Comparison of ENCODE assay signal across 23 cellular contexts in genomic region chr15:31840849-31841476, GRCh38. TPM values are rescaled to one million over a fixed set of nuclear protein-coding genes. Genes with fewer than 3 reads are reported as not detected.
DNase-seq lines count a peak whose midpoint lies in the region; ATAC-seq and TF ChIP-seq lines count a peak whose summit lies in the region.
"Had no signal": no experiment of that assay in that cellular context is flagged by ENCODE, and none has a peak within 500 bp of the region (broad histone marks: within the 10 kb centered on the region; RNA-seq: fewer than 3 reads in every experiment).

No MANE protein-coding gene starts in this region.

- H3K27ac Mint-ChIP-seq in activated naive CD4-positive, alpha-beta T cell treated with anti-CD3 and anti-CD28 coated beads, Interleukin-2, amount 50 U/mL, for 72 hours: no peak overlapping the region
- H3K27ac Mint-ChIP-seq: activated CD8-positive, alpha-beta T cell treated with anti-CD3 and anti-CD28 coated beads, Interleukin-2, amount 10 ng/mL, durations not matched to agents 7 days and 5 days; CD14-positive monocyte; naive thymus-derived CD8-positive, alpha-beta T cell; stimulated activated effector memory CD8-positive, alpha-beta T cell treated with anti-CD3 and anti-CD28 coated beads, Interleukin-12 subunit alpha, Interleukin-12 subunit beta, amount 100 ng/mL, for 72 hours; T-helper 1 cell treated with Interleukin-12 subunit alpha and Interleukin-12 subunit beta and Interleukin-4 antibody, amounts not matched to agents 30 μg/mL and 1 μg/mL, for 36 hours had no signal

- H3K27me3 ChIP-seq in right atrium auricular region: no peaks in the 10 kb centered on the region

- TF ChIP-seq CTCF in right atrium auricular region (IDR thresholded peaks at IDR 0.05): no peak

- H3K9me3 Mint-ChIP-seq in activated naive CD4-positive, alpha-beta T cell treated with anti-CD3 and anti-CD28 coated beads, Interleukin-2, amount 50 U/mL, for 72 hours: no peaks in the 10 kb centered on the region
- H3K9me3 Mint-ChIP-seq: naive thymus-derived CD8-positive, alpha-beta T cell; stimulated activated effector memory CD8-positive, alpha-beta T cell treated with anti-CD3 and anti-CD28 coated beads, Interleukin-12 subunit alpha, Interleukin-12 subunit beta, amount 100 ng/mL, for 72 hours; T-helper 1 cell treated with Interleukin-12 subunit alpha and Interleukin-12 subunit beta and Interleukin-4 antibody, amounts not matched to agents 30 μg/mL and 1 μg/mL, for 36 hours had no signal

- peak overlapping the region in 1 of 2 donors; percentile 7 for H3K4me3 ChIP-seq in right atrium auricular region
- H3K4me3 ChIP-seq: GM23248, smooth muscle cell had no signal

- no peaks in the 10 kb centered on the region for H3K9me3 ChIP-seq in right atrium auricular region

- H3K36me3 Mint-ChIP-seq in activated naive CD4-positive, alpha-beta T cell treated with anti-CD3 and anti-CD28 coated beads, Interleukin-2, amount 50 U/mL, for 72 hours: no peaks in the 10 kb centered on the region
- H3K36me3 Mint-ChIP-seq: CD14-positive monocyte; naive thymus-derived CD8-positive, alpha-beta T cell; stimulated activated effector memory CD8-positive, alpha-beta T cell treated with anti-CD3 and anti-CD28 coated beads, Interleukin-12 subunit alpha, Interleukin-12 subunit beta, amount 100 ng/mL, for 72 hours had no signal

- no peaks in the 10 kb centered on the region for H3K36me3 ChIP-seq in right atrium auricular region

- H3K27ac ChIP-seq in angular gyrus (ENCODE audit: low read depth, low read length) (peak overlapping the region; percentile 94), right atrium auricular region (peak overlapping the region; percentile 69 to 87)
- H3K27ac ChIP-seq: GM23248 had no signal

- in situ Hi-C loops in G401 (cut with HindIII; ENCODE audit: low sequenced_read_pairs): no loop called here

- no peak for ATAC-seq in activated naive CD4-positive, alpha-beta T cell treated with anti-CD3 and anti-CD28 coated beads, Interleukin-2, amount 50 U/mL, for 72 hours
- ATAC-seq: activated CD8-positive, alpha-beta T cell treated with anti-CD3 and anti-CD28 coated beads, Interleukin-2, amount 10 ng/mL, durations not matched to agents 7 days and 5 days; naive thymus-derived CD8-positive, alpha-beta T cell; Panc1; stimulated activated effector memory CD8-positive, alpha-beta T cell treated with anti-CD3 and anti-CD28 coated beads, Interleukin-12 subunit alpha, Interleukin-12 subunit beta, amount 100 ng/mL, for 72 hours had no signal

- DNase-seq in G401 (ENCODE audit: low spot score): peak; percentile 41
- DNase-seq in LoVo (ENCODE audit: low spot score): peak; percentile 71
- peak; percentile 60 for DNase-seq in right atrium auricular region (ENCODE audit: low spot score)
- no peak for DNase-seq in stimulated activated CD4-positive, alpha-beta T cell treated with anti-CD3 and anti-CD28 coated beads, Interleukin-4, amount 100 ng/mL, for 1 hour
- no peak for DNase-seq in HuH-7.5 (ENCODE audit: low spot score)
- DNase-seq in activated naive CD4-positive, alpha-beta T cell treated with anti-CD3 and anti-CD28 coated beads, Interleukin-2, amount 50 U/mL, for 72 hours (ENCODE audit: low spot score in 2 of 2): no peak
- DNase-seq: activated CD4-positive, CD25-positive, alpha-beta regulatory T cell treated with anti-CD3 and anti-CD28 coated beads, Interleukin-2, amount 50 U/mL, for 72 hours; activated CD8-positive, alpha-beta T cell treated with anti-CD3 and anti-CD28 coated beads, Interleukin-2, amount 10 ng/mL, durations not matched to agents 7 days and 5 days; activated effector memory CD4-positive, alpha-beta T cell treated with anti-CD3 and anti-CD28 coated beads, Interleukin-2, amount 50 U/mL, for 16 hours; effector CD8-positive, alpha-beta T cell; foreskin fibroblast; GM23248; naive thymus-derived CD8-positive, alpha-beta T cell; NCI-H1105 treated with DMSO at 0.1 percent for 48 hours; NCI-H2029 treated with DMSO at 0.1 percent for 48 hours; NCI-H446 treated with DMSO at 0.1 percent for 48 hours; NK-92 treated with Interleukin-12 subunit alpha and Interleukin-12 subunit beta, amount 100 ng/mL, for 24 hours had no signal

- peaks cover 0 to 17% of the 10 kb centered on the region in 2 donors for H3K4me1 ChIP-seq in right atrium auricular region

RNA-seq across cellular contexts. Expression of gene OTUD7A, which starts 29.5 kb away (rescaled TPM):
- 9.0 TPM in 1 of 2 replicates, not detected in the other for total RNA-seq in G401 (2014; rRNA removed; shearing (Covaris generic))
- 1 to 10 TPM; 1.0 to 5.2 TPM for total RNA-seq in right atrium auricular region
- 1 to 10 TPM; 1.2 to 2.3 TPM for total RNA-seq in activated naive CD4-positive, alpha-beta T cell treated with anti-CD3 and anti-CD28 coated beads, Interleukin-2, amount 50 U/mL, for 72 hours

Comparison
In these comparisons a context has a peak if more than half of its experiments do, and no peak if none do; other contexts are left out.
1. DNase-seq: peak in G401 (single experiment), LoVo (single experiment) and right atrium auricular region (single experiment); none in stimulated activated CD4-positive, alpha-beta T cell treated with anti-CD3 and anti-CD28 coated beads, Interleukin-4, amount 100 ng/mL, for 1 hour (single experiment), HuH-7.5 (single experiment) and activated naive CD4-positive, alpha-beta T cell treated with anti-CD3 and anti-CD28 coated beads, Interleukin-2, amount 50 U/mL, for 72 hours (0 of 2).